ENCODE assay signal across 10 cellular contexts in the genomic region with DNA sequence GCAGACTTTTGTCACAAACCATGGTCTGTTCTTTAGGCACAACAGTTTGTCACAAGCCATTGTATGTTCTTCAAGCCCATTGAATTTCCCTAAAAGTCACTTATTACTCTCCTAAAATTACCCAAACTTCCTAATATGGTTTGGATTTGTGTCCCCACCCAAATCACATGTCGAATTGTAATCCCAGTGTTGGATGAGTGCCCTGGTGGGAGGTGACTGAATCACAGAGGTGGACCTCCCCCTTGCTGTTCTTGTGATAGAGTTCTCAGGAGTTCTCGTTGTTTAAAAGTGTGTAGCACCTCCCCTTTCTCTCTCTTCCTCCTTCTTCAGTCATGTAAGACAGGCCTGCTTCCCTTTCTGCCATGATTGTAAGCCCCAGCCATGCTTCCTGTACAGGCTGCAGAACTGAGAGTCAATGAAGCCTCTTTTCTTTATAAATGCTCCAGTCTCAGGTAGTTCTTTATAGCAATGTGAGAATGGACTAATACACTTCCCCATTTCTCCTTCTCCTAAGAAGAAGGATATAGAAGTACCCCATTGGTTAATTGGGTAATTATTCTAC.
DNase-seq lines count a peak whose midpoint lies in the region; ATAC-seq lines count a peak whose summit lies in the region.
"Had no signal": no experiment of that assay in that cellular context is flagged by ENCODE, and none has a peak within 500 bp of the region (broad histone marks: within the 10 kb centered on the region; RNA-seq: fewer than 3 reads in every experiment).

No MANE protein-coding gene starts in this region.

- ATAC-seq in GM18499 (IDR thresholded peaks at IDR 0.05; ENCODE audit: insufficient read depth, unreplicated experiment) (peak; percentile 91), GM21526 (IDR thresholded peaks at IDR 0.05; ENCODE audit: low FRiP score, unreplicated experiment) (peak; percentile 96), HG03378 (IDR thresholded peaks at IDR 0.05; ENCODE audit: unreplicated experiment) (peak; percentile 87)
- peak; percentile 32 for ATAC-seq in effector memory CD8-positive, alpha-beta T cell (replicated peaks)

- CTCF ChIA-PET in activated naive CD4-positive, alpha-beta T cell treated with anti-CD3 and anti-CD28 coated beads, Interleukin-2, amount 10 ng/mL, durations not matched to agents 7 days and 5 days (lab: Charles Lee) = no interaction called here

- H3K4me1 Mint-ChIP-seq in effector memory CD8-positive, alpha-beta T cell (ENCODE audit: low read depth in 2 of 2) = peaks cover 0 to 3% of the 10 kb centered on the region in 2 donors
- peaks cover 5% of the 10 kb centered on the region for H3K4me1 Mint-ChIP-seq in activated naive CD4-positive, alpha-beta T cell treated with anti-CD3 and anti-CD28 coated beads, Interleukin-2, amount 10 ng/mL, durations not matched to agents 7 days and 5 days

- DNase-seq in effector memory CD8-positive, alpha-beta T cell = no peak
- DNase-seq in NCI-H2029 (lab: John Stamatoyannopoulos, UW) = no peak
- DNase-seq in activated naive CD4-positive, alpha-beta T cell treated with Interleukin-2 at 50 U/mL for 16 hours = no peak
- DNase-seq in SHP77 treated with DMSO at 0.1 percent for 48 hours (lab: John Stamatoyannopoulos, UW) = no peak
- no peak for DNase-seq in activated naive CD4-positive, alpha-beta T cell treated with anti-CD3 and anti-CD28 coated beads, Interleukin-2, amount 10 ng/mL, durations not matched to agents 7 days and 5 days
- DNase-seq: DND-41, lower lobe of right lung had no signal

- H3K9me3 Mint-ChIP-seq in effector memory CD8-positive, alpha-beta T cell = peaks cover 0 to 4% of the 10 kb centered on the region in 2 donors
- peaks cover 3% of the 10 kb centered on the region for H3K9me3 Mint-ChIP-seq in activated naive CD4-positive, alpha-beta T cell treated with anti-CD3 and anti-CD28 coated beads, Interleukin-2, amount 10 ng/mL, durations not matched to agents 7 days and 5 days

- peaks cover 0 to 18% of the 10 kb centered on the region in 2 donors for H3K27me3 Mint-ChIP-seq in effector memory CD8-positive, alpha-beta T cell
- peaks cover 22% of the 10 kb centered on the region for H3K27me3 Mint-ChIP-seq in activated naive CD4-positive, alpha-beta T cell treated with anti-CD3 and anti-CD28 coated beads, Interleukin-2, amount 10 ng/mL, durations not matched to agents 7 days and 5 days

- H3K36me3 Mint-ChIP-seq in effector memory CD8-positive, alpha-beta T cell (ENCODE audit: insufficient read depth) = no peaks in the 10 kb centered on the region
- no peaks in the 10 kb centered on the region for H3K36me3 Mint-ChIP-seq in activated naive CD4-positive, alpha-beta T cell treated with anti-CD3 and anti-CD28 coated beads, Interleukin-2, amount 10 ng/mL, durations not matched to agents 7 days and 5 days

- no peak overlapping the region for H3K27ac Mint-ChIP-seq in effector memory CD8-positive, alpha-beta T cell
- H3K27ac Mint-ChIP-seq in activated naive CD4-positive, alpha-beta T cell treated with anti-CD3 and anti-CD28 coated beads, Interleukin-2, amount 10 ng/mL, durations not matched to agents 7 days and 5 days = no peak overlapping the region

- H3K4me3 Mint-ChIP-seq in effector memory CD8-positive, alpha-beta T cell = no peak overlapping the region
- H3K4me3 Mint-ChIP-seq in activated naive CD4-positive, alpha-beta T cell treated with anti-CD3 and anti-CD28 coated beads, Interleukin-2, amount 10 ng/mL, durations not matched to agents 7 days and 5 days = no peak overlapping the region

Comparison
In these comparisons a context has a peak if more than half of its experiments do, and no peak if none do; other contexts are left out.
1. ATAC-seq: peak in every context shown above with its lines; median percentile 96 in GM21526; 91 in GM18499; 87 in HG03378; 32 in effector memory CD8-positive, alpha-beta T cell.